Comparison of ENCODE assay signal across 15 cellular contexts in the genomic region with DNA sequence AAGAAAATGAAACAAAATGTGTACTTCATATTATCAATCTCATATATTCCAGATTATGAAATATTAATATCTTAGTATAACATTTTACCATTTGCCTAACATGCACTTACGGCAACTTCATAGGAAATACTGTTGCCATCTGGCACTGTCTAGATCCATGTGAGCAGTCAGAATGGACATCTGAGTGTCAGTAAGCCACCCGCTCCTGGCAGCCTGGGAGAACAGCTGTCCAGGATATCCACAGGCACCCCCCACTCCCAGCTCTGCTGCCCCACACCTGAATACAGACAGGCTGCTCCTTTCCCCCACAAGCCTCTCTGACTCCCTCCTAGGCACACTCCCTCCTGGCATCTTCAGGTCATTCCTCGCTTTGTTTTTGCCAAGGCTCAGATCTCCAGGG.
"Had no signal": no experiment of that assay in that cellular context is flagged by ENCODE, and none has a peak within 500 bp of the region (broad histone marks: within the 10 kb centered on the region; RNA-seq: fewer than 3 reads in every experiment).

No MANE protein-coding gene starts in this region.

- H3K4me1 ChIP-seq: foreskin keratinocyte, parathyroid adenoma, suprapubic skin had no signal

- H3K36me3 ChIP-seq: neutrophil, suprapubic skin had no signal

- DNase-seq: activated CD4-positive, alpha-beta T cell treated with anti-CD3 and anti-CD28 coated beads, Interleukin-2, amount 10 ng/mL, durations not matched to agents 24 days and 14 days; activated CD4-positive, CD25-positive, alpha-beta regulatory T cell; activated CD8-positive, alpha-beta T cell treated with anti-CD3 and anti-CD28 coated beads, Interleukin-2, amount 10 ng/mL, durations not matched to agents 7 days and 5 days; activated naive CD4-positive, alpha-beta T cell; activated naive CD8-positive, alpha-beta T cell treated with anti-CD3 and anti-CD28 coated beads, Interleukin-2, amount 10 ng/mL, durations not matched to agents 7 days and 5 days; effector memory CD4-positive, alpha-beta T cell; foreskin keratinocyte; head of caudate nucleus; naive thymus-derived CD4-positive, alpha-beta T cell; stimulated activated CD4-positive, alpha-beta T cell treated with anti-CD3 and anti-CD28 coated beads, Interleukin-2, amount 100 ng/mL, for 48 hours; stimulated activated naive CD4-positive, alpha-beta T cell treated with Interleukin-2 at 50 U/mL for 16 hours; SW 1271 had no signal

- H3K27ac ChIP-seq: foreskin keratinocyte, neutrophil, parathyroid adenoma, suprapubic skin had no signal

- H3K9me3 ChIP-seq: neutrophil, suprapubic skin had no signal

- H3K4me3 ChIP-seq: suprapubic skin had no signal

- H3K79me2 ChIP-seq: parathyroid adenoma had no signal

- H3K9ac ChIP-seq: parathyroid adenoma had no signal

- H2AFZ ChIP-seq: parathyroid adenoma had no signal

- H3K27me3 ChIP-seq: foreskin keratinocyte, neutrophil, suprapubic skin had no signal

- ATAC-seq: activated CD8-positive, alpha-beta T cell treated with anti-CD3 and anti-CD28 coated beads, Interleukin-2, amount 10 ng/mL, durations not matched to agents 7 days and 5 days; foreskin keratinocyte; naive thymus-derived CD4-positive, alpha-beta T cell had no signal
